In genomic region chr2:28150994-28151393, GRCh38 we compare ENCODE assay signal across 19 cellular contexts.
A peak's percentile ranks its signal among the peaks of the same experiment; 100 is the strongest.
DNase-seq lines count a peak whose midpoint lies in the region; ATAC-seq, FAIRE-seq and TF ChIP-seq lines count a peak whose summit lies in the region.
"Had no signal": no experiment of that assay in that cellular context is flagged by ENCODE, and none has a peak within 500 bp of the region (broad histone marks: within the 10 kb centered on the region; RNA-seq: fewer than 3 reads in every experiment).

No MANE protein-coding gene starts in this region.

- no peaks in the 10 kb centered on the region for H3K4me1 ChIP-seq in HepG2 (ENCODE audit: insufficient read depth, low read length)
- no peaks in the 10 kb centered on the region for H3K4me1 ChIP-seq in right lobe of liver
- H3K4me1 ChIP-seq in thoracic aorta (ENCODE audit: control insufficient read depth in 1 of 2, low read depth in 2 of 2): peaks cover 0 to 20% of the 10 kb centered on the region in 2 donors
- no peaks in the 10 kb centered on the region for H3K4me1 ChIP-seq in HAP-1
- H3K4me1 ChIP-seq: BE2C had no signal

- no peak overlapping the region for H3K4me2 ChIP-seq in HepG2 (ENCODE audit: low read depth, low read length)

- FAIRE-seq in HepG2 (lab: Jason Lieb, UNC): no peak
- FAIRE-seq: GM12892, GM18507 had no signal

- no peak for DNase-seq in HepG2 (ENCODE audit: low spot score)
- DNase-seq in right lobe of liver: no peak
- DNase-seq in SK-N-DZ (ENCODE audit: low spot score): peak; percentile 48
- DNase-seq in thoracic aorta (ENCODE audit: low spot score): no peak
- DNase-seq in dermis blood vessel endothelial cell: no peak
- no peak for DNase-seq in HAP-1 (ENCODE audit: low spot score in 2 of 2)
- DNase-seq in KBM-7: no peak
- DNase-seq: 8988T; BE2C; C1 segment of cervical spinal cord; Caco-2; CD4-positive, CD25-positive, alpha-beta regulatory T cell; DMS153; DMS79; GDM1; GOT3; H9 had no signal

- in situ Hi-C loops in HepG2 (cut with HindIII; ENCODE audit: extremely low pct_ligation_motif_present, low pct_unique_long_range_greater_than_20kb): no loop called here
- in situ Hi-C loops in HAP-1 (cut with MboI; ENCODE audit: low sequenced_read_pairs): no loop called here
- in situ Hi-C loops in KBM-7 (cut with MboI; ENCODE audit: low pct_unique_long_range_greater_than_20kb, low sequenced_read_pairs): no loop called here

- intact Hi-C loops in HepG2 (cut with micrococcal nuclease; ENCODE audit: unreplicated experiment) (no loop called here), right lobe of liver (cut with DNase I) (no loop called here)

- WGBS in HepG2 (ENCODE audit: low lambda C conversion rate): 98% methylated on average over 4 of the region's 4 CpGs
- 94% methylated on average over 4 of the region's 4 CpGs for WGBS in right lobe of liver (ENCODE audit: insufficient coverage, low coverage, low lambda C conversion rate, missing lambda C conversion rate)

- TF ChIP-seq EP300 in HepG2 (IDR thresholded peaks at IDR 0.05; ENCODE audit: low read depth in 2 of 2, low read length in 2 of 2) (no peak), HepG2 (CRISPR knock-in tag; IDR thresholded peaks at IDR 0.05; ENCODE audit: borderline replicate concordance) (no peak)

- no peaks in the 10 kb centered on the region for H3K79me2 ChIP-seq in HepG2 (ENCODE audit: insufficient read depth, low read length)

- TF ChIP-seq POLR2A in HepG2 (IDR thresholded peaks at IDR 0.05; ENCODE audit: insufficient read depth in 1 of 2, low read depth in 2 of 2, low read length in 2 of 2) (no peak), right lobe of liver (IDR thresholded peaks at IDR 0.05) (no peak)

- ATAC-seq in HepG2: no peak
- ATAC-seq in right lobe of liver: no peak
- ATAC-seq in thoracic aorta (ENCODE audit: insufficient number of reproducible peaks, low FRiP score, low read depth): no peak

- H3K27me3 ChIP-seq in HepG2 (ENCODE audit: control insufficient read depth in 1 of 2, insufficient read depth in 2 of 2, low read length in 2 of 2): no peaks in the 10 kb centered on the region
- no peaks in the 10 kb centered on the region for H3K27me3 ChIP-seq in right lobe of liver
- H3K27me3 ChIP-seq in thoracic aorta (replicated peaks; ENCODE audit: insufficient read depth): no peaks in the 10 kb centered on the region
- H3K27me3 ChIP-seq in HAP-1 (ENCODE audit: low read depth): no peaks in the 10 kb centered on the region
- H3K27me3 ChIP-seq: BE2C had no signal

- H3K4me3 ChIP-seq in HepG2 (replicated peaks in 1 of 3; ENCODE audit: insufficient read depth in 1 of 3, low read depth in 2 of 3, low read length in 3 of 3) (no peak overlapping the region), right lobe of liver (no peak overlapping the region), thoracic aorta (peak overlapping the region; percentile 7), HAP-1 (no peak overlapping the region)

- TF ChIP-seq CTCF in HepG2 (CRISPR knock-in tag; IDR thresholded peaks at IDR 0.05) (no peak), right lobe of liver (IDR thresholded peaks at IDR 0.05) (no peak), thoracic aorta (IDR thresholded peaks at IDR 0.05) (no peak)

- no peak for TF ChIP-seq RAD21 in HepG2 (CRISPR knock-in tag; IDR thresholded peaks at IDR 0.05)

- peaks cover 11% of the 10 kb centered on the region for H3K9me3 ChIP-seq in HepG2 (ENCODE audit: low read length)
- H3K9me3 ChIP-seq in right lobe of liver: peaks cover 0 to 8% (median 3%) of the 10 kb centered on the region in 4 donors
- H3K9me3 ChIP-seq in thoracic aorta: peaks cover 6% of the 10 kb centered on the region
- no peaks in the 10 kb centered on the region for H3K9me3 ChIP-seq in HAP-1
- H3K9me3 ChIP-seq: BE2C had no signal

- no TSS peak for BruUV-seq in HepG2 (replicated peaks; lab: Mats Ljungman, UMichigan)

- no peak overlapping the region for H2AFZ ChIP-seq in HepG2 (ENCODE audit: low read length)

- no peak overlapping the region for H3K27ac ChIP-seq in HepG2 (ENCODE audit: extremely low read length, insufficient read depth, low read length)
- H3K27ac ChIP-seq in right lobe of liver: no peak overlapping the region
- H3K27ac ChIP-seq in thoracic aorta: no peak overlapping the region

- CTCF ChIA-PET in HepG2 (lab: Yijun Ruan, JAX; ENCODE audit: low intra/inter-chr PET ratio, low total read pairs): no interaction called here

- no peak overlapping the region for H3K9ac ChIP-seq in HepG2 (ENCODE audit: insufficient read depth, low read depth, low read length)

- H3K36me3 ChIP-seq in HepG2 (replicated peaks in 1 of 2; ENCODE audit: control insufficient read depth in 1 of 2, insufficient read depth in 2 of 2, low read length in 2 of 2) (no peaks in the 10 kb centered on the region), right lobe of liver (no peaks in the 10 kb centered on the region), thoracic aorta (no peaks in the 10 kb centered on the region), HAP-1 (replicated peaks) (no peaks in the 10 kb centered on the region)
- H3K36me3 ChIP-seq: BE2C had no signal

- POLR2A ChIA-PET in HepG2 (lab: Yijun Ruan, JAX): no interaction called here

- H4K20me1 ChIP-seq in HepG2 (ENCODE audit: insufficient read depth, low read length): no peaks in the 10 kb centered on the region

TF ChIP-seq in HepG2, 621 proteins besides CTCF, POLR2A, EP300 and RAD21:
- TF ChIP-seq NFYB (CRISPR knock-in tag; IDR thresholded peaks at IDR 0.05) (no peak), MAFK (conservative IDR thresholded peaks at IDR 0.05 in 1 of 2, IDR thresholded peaks at IDR 0.05 in 1 of 2; ENCODE audit: low read length in 2 of 2) (peak; percentile 84), ZNF460 (CRISPR knock-in tag; IDR thresholded peaks at IDR 0.05; ENCODE audit: borderline replicate concordance) (no peak), ZNF839 (CRISPR knock-in tag; IDR thresholded peaks at IDR 0.05; ENCODE audit: borderline replicate concordance) (no peak), ZNF816 (CRISPR knock-in tag; IDR thresholded peaks at IDR 0.05; ENCODE audit: borderline replicate concordance) (no peak), MAFF (IDR thresholded peaks at IDR 0.05; ENCODE audit: low read depth, low read length) (peak; percentile 72), ZFP36 (IDR thresholded peaks at IDR 0.05; ENCODE audit: borderline replicate concordance, low read depth, low read length, partially characterized antibody) (no peak), ZFAT (CRISPR knock-in tag; conservative IDR thresholded peaks at IDR 0.05) (no peak)
- TF ChIP-seq, protein P1, sequence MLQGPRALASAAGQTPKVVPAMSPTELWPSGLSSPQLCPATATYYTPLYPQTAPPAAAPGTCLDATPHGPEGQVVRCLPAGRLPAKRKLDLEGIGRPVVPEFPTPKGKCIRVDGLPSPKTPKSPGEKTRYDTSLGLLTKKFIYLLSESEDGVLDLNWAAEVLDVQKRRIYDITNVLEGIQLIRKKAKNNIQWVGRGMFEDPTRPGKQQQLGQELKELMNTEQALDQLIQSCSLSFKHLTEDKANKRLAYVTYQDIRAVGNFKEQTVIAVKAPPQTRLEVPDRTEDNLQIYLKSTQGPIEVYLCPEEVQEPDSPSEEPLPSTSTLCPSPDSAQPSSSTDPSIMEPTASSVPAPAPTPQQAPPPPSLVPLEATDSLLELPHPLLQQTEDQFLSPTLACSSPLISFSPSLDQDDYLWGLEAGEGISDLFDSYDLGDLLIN (CRISPR knock-in tag; IDR thresholded peaks at IDR 0.05; ENCODE audit: borderline replicate concordance): no peak
